24 cellular contexts compared by ENCODE assay signal in the genomic region with DNA sequence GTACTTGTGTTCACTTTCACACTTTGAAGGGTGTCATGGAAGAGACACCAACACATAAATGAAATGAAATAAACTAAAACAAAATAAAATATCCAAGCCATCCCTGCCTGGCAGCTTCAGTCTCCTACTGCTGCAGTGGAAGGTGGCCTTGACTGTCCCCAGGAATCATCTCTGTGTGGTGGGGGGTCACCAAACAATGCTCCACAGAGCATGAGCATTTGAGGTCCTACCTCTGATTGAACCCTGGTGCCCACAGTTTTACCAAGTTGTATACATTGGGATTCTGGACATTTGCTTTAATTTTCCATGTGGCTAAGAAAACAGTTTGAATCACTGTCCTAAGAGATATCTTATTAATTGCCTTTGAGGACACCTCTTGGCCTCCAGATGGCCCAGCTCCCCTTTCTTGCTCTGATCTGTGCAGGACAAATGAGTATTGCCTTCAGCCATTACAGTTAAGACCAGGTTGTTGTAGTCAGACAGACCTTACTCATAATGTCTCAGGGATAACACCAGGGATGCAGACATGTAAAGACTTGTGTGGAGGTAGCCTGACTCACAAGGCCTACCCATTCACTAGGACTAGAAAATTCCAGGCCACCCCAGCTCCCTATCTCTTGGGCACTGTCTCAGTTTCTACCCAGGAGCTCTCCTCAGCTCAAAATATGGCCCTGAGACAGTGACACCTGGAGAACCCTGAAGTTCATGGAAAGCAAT.
"Had no signal": no experiment of that assay in that cellular context is flagged by ENCODE, and none has a peak within 500 bp of the region (broad histone marks: within the 10 kb centered on the region; RNA-seq: fewer than 3 reads in every experiment).

No MANE protein-coding gene starts in this region.

- ATAC-seq: activated CD4-positive, alpha-beta T cell treated with anti-CD3 and anti-CD28 coated beads for 36 hours; activated T-cell treated with anti-CD3 and anti-CD28 coated beads, Interleukin-2, amount 50 U/mL, for 72 hours; body of pancreas; effector memory CD8-positive, alpha-beta T cell; left lung; natural killer cell treated with Interleukin-12 subunit alpha and Interleukin-12 subunit beta and Interleukin-15 and Interleukin-18, amount 100 ng/mL, for 72 hours; pancreas; psoas muscle; right cardiac atrium; stimulated activated naive CD8-positive, alpha-beta T cell treated with anti-CD3 and anti-CD28 coated beads, Interleukin-15, amount 100 ng/mL, for 72 hours had no signal

- H3K36me3 ChIP-seq: left lung, neutrophil, pancreas, tibial artery had no signal

- H3K9me3 ChIP-seq: body of pancreas, left lung, neutrophil, pancreas, psoas muscle, tibial artery had no signal

- DNase-seq: activated B cell treated with CpG ODN at 0.5 μM for 24 hours; activated CD4-positive, alpha-beta memory T cell treated with anti-CD3 and anti-CD28 coated beads, Interleukin-2, amount 10 ng/mL, durations not matched to agents 7 days and 5 days; activated CD4-positive, alpha-beta T cell treated with anti-CD3 and anti-CD28 coated beads for 36 hours; activated effector memory CD4-positive, alpha-beta T cell treated with Interleukin-2 at 50 U/mL for 16 hours; activated naive CD4-positive, alpha-beta T cell treated with anti-CD3 and anti-CD28 coated beads, Interleukin-2, amount 10 ng/mL, durations not matched to agents 7 days and 5 days; activated naive CD8-positive, alpha-beta T cell treated with anti-CD3 and anti-CD28 coated beads, Interleukin-2, amount 50 U/mL, for 24 hours; activated T-cell treated with anti-CD3 and anti-CD28 coated beads, Interleukin-2, amount 50 U/mL, for 72 hours; body of pancreas; central memory CD4-positive, alpha-beta T cell; dermis blood vessel endothelial cell; effector memory CD8-positive, alpha-beta T cell; foreskin fibroblast; left lung; midbrain; pancreas; psoas muscle; right cardiac atrium; stimulated activated CD4-positive, alpha-beta T cell treated with anti-CD3 and anti-CD28 coated beads, Interleukin-12 subunit alpha, Interleukin-12 subunit beta, amount 100 ng/mL, for 4 hours; stimulated activated CD4-positive, alpha-beta T cell treated with anti-CD3 and anti-CD28 coated beads, Interleukin-4, amount 100 ng/mL, for 4 hours; stimulated activated naive CD8-positive, alpha-beta T cell treated with anti-CD3 and anti-CD28 coated beads, Interleukin-15, amount 100 ng/mL, for 72 hours; T1000; tibial artery had no signal

- H3K4me3 ChIP-seq: body of pancreas, left lung, pancreas, psoas muscle, tibial artery had no signal

- H3K27me3 ChIP-seq: body of pancreas, left lung, neutrophil, pancreas, tibial artery had no signal

- H3K4me1 ChIP-seq: body of pancreas, left lung, pancreas, psoas muscle, tibial artery had no signal
